ENCODE assay signal across 20 cellular contexts in genomic region chr11:76576166-76576565, GRCh38.
"Had no signal": no experiment of that assay in that cellular context is flagged by ENCODE, and none has a peak within 500 bp of the region (broad histone marks: within the 10 kb centered on the region; RNA-seq: fewer than 3 reads in every experiment).

No MANE protein-coding gene starts in this region.

- DNase-seq: activated CD4-positive, alpha-beta T cell treated with anti-CD3 and anti-CD28 coated beads, Interleukin-2, amount 10 ng/mL, durations not matched to agents 24 days and 14 days; activated CD4-positive, CD25-positive, alpha-beta regulatory T cell; activated CD8-positive, alpha-beta memory T cell treated with anti-CD3 and anti-CD28 coated beads, Interleukin-2, amount 50 U/mL, for 4 hours; activated effector memory CD4-positive, alpha-beta T cell treated with anti-CD3 and anti-CD28 coated beads, Interleukin-2, amount 50 U/mL, for 16 hours; activated T-cell treated with anti-CD3 and anti-CD28 coated beads, Interleukin-2, amount 50 U/mL, for 48 hours; caudate nucleus; foreskin melanocyte; glutamatergic neuron; left ventricle myocardium superior; mesendoderm; natural killer cell; posterior cingulate gyrus; retina; stimulated activated naive B cell treated with anti-CD40 and anti-IgM and Interleukin-4, amounts not matched to agents 10 μg/mL and 1 μg/mL and 100 μg/mL, for 72 hours; T-cell; T1000 had no signal

- H3K36me3 Mint-ChIP-seq: activated naive CD4-positive, alpha-beta T cell treated with anti-CD3 and anti-CD28 coated beads, Interleukin-2, amount 50 U/mL, for 24 hours; natural killer cell; stimulated activated naive B cell treated with anti-CD40 and anti-IgM and Interleukin-4, amounts not matched to agents 10 μg/mL and 1 μg/mL and 100 μg/mL, for 72 hours; T-cell had no signal

- ATAC-seq: left ventricle myocardium superior; natural killer cell; stimulated activated naive B cell treated with anti-CD40 and anti-IgM and Interleukin-4, amounts not matched to agents 10 μg/mL and 1 μg/mL and 100 μg/mL, for 72 hours; T-cell had no signal

- H3K9me3 Mint-ChIP-seq: activated CD4-positive, alpha-beta T cell treated with anti-CD3 and anti-CD28 coated beads, Interleukin-2, amount 10 ng/mL, durations not matched to agents 24 days and 14 days; activated naive CD4-positive, alpha-beta T cell treated with anti-CD3 and anti-CD28 coated beads, Interleukin-2, amount 50 U/mL, for 24 hours; natural killer cell; stimulated activated naive B cell treated with anti-CD40 and anti-IgM and Interleukin-4, amounts not matched to agents 10 μg/mL and 1 μg/mL and 100 μg/mL, for 72 hours; T-cell had no signal

- H3K27ac Mint-ChIP-seq: activated CD4-positive, alpha-beta T cell treated with anti-CD3 and anti-CD28 coated beads, Interleukin-2, amount 10 ng/mL, durations not matched to agents 24 days and 14 days; activated naive CD4-positive, alpha-beta T cell treated with anti-CD3 and anti-CD28 coated beads, Interleukin-2, amount 50 U/mL, for 24 hours; natural killer cell; stimulated activated naive B cell treated with anti-CD40 and anti-IgM and Interleukin-4, amounts not matched to agents 10 μg/mL and 1 μg/mL and 100 μg/mL, for 72 hours; T-cell had no signal

- H3K4me1 Mint-ChIP-seq: activated naive CD4-positive, alpha-beta T cell treated with anti-CD3 and anti-CD28 coated beads, Interleukin-2, amount 50 U/mL, for 24 hours; natural killer cell; T-cell had no signal

- H3K9me3 ChIP-seq: thoracic aorta had no signal

- H3K4me3 ChIP-seq: thoracic aorta had no signal

- FAIRE-seq: colon, keratinocyte had no signal

- H3K36me3 ChIP-seq: thoracic aorta had no signal

- H3K4me3 Mint-ChIP-seq: activated CD4-positive, alpha-beta T cell treated with anti-CD3 and anti-CD28 coated beads, Interleukin-2, amount 10 ng/mL, durations not matched to agents 24 days and 14 days; activated naive CD4-positive, alpha-beta T cell treated with anti-CD3 and anti-CD28 coated beads, Interleukin-2, amount 50 U/mL, for 24 hours; natural killer cell; stimulated activated naive B cell treated with anti-CD40 and anti-IgM and Interleukin-4, amounts not matched to agents 10 μg/mL and 1 μg/mL and 100 μg/mL, for 72 hours; T-cell had no signal
